ENCODE assay signal across 32 cellular contexts in the genomic region with DNA sequence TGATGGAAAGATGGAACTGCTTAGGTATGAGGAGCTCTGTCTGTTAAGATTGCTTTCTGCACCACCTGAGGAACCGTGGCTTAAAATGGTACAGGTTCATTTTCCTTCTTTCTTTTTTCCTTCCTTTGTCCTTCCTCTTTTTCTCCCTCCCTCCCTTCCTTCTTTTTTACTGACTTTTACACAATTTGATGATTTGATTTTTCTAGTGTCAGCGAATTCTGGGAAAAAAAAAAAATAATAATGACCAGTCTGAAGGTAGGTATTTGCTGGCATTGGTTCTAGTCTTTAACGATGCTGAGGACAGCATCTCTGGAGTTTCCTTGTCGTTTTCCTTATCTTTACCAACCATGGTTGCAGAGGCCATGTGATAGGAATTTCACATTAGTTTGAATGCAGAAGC.
DNase-seq lines count a peak whose midpoint lies in the region; ATAC-seq, FAIRE-seq and TF ChIP-seq lines count a peak whose summit lies in the region.
"Had no signal": no experiment of that assay in that cellular context is flagged by ENCODE, and none has a peak within 500 bp of the region (broad histone marks: within the 10 kb centered on the region; RNA-seq: fewer than 3 reads in every experiment).

No MANE protein-coding gene starts in this region.

- H3K4me3 ChIP-seq in HepG2 (replicated peaks in 1 of 3; ENCODE audit: insufficient read depth in 1 of 3, low read depth in 2 of 3, low read length in 3 of 3) (no peak overlapping the region), right lobe of liver (no peak overlapping the region), A549 (no peak overlapping the region), K562 (no peak overlapping the region)
- H3K4me3 ChIP-seq: BLaER1; BLaER1 treated with 17β-estradiol and CSF1 and Interleukin-3, amounts not matched to agents 10 nM and 100 nM had no signal

- no peak for FAIRE-seq in HepG2 (lab: Jason Lieb, UNC)
- no peak for FAIRE-seq in A549 (lab: Jason Lieb, UNC)
- no peak for FAIRE-seq in K562 (lab: Jason Lieb, UNC)
- FAIRE-seq: A204.1, D721Med had no signal

- in situ Hi-C loops in HepG2 (cut with HindIII; ENCODE audit: extremely low pct_ligation_motif_present, low pct_unique_long_range_greater_than_20kb): no loop called here
- in situ Hi-C loops in K562 (cut with MboI): no loop called here

- CTCF ChIA-PET in HepG2 (lab: Yijun Ruan, JAX; ENCODE audit: low intra/inter-chr PET ratio, low total read pairs) (no interaction called here), A549 (lab: Yijun Ruan, JAX) (no interaction called here), K562 (lab: Yijun Ruan, JAX; ENCODE audit: low intra/inter-chr PET ratio) (no interaction called here)

- TF ChIP-seq RAD21 in HepG2 (CRISPR knock-in tag; IDR thresholded peaks at IDR 0.05) (no peak), A549 (conservative IDR thresholded peaks at IDR 0.05 in 1 of 2, IDR thresholded peaks at IDR 0.05 in 1 of 2) (no peak), K562 (CRISPR knock-in tag; conservative IDR thresholded peaks at IDR 0.05 in 1 of 2, IDR thresholded peaks at IDR 0.05 in 1 of 2) (no peak)

- 14% methylated on average over 4 of the region's 4 CpGs for WGBS in HepG2 (ENCODE audit: low lambda C conversion rate)
- WGBS in right lobe of liver (ENCODE audit: insufficient coverage, low coverage, low lambda C conversion rate, missing lambda C conversion rate): 52% methylated on average over 4 of the region's 4 CpGs
- WGBS in A549 (ENCODE audit: missing lambda C conversion rate): 24% methylated on average over 4 of the region's 4 CpGs
- WGBS in K562 (ENCODE audit: insufficient coverage, low coverage, missing lambda C conversion rate): 9% methylated on average over 4 of the region's 4 CpGs

- H3K27me3 ChIP-seq in HepG2 (ENCODE audit: control insufficient read depth in 1 of 2, insufficient read depth in 2 of 2, low read length in 2 of 2) (no peaks in the 10 kb centered on the region), right lobe of liver (no peaks in the 10 kb centered on the region), K562 (ENCODE audit: control insufficient read depth in 2 of 2, insufficient read depth in 2 of 2, low read length in 2 of 2) (no peaks in the 10 kb centered on the region)
- H3K27me3 ChIP-seq: BE2C; BLaER1; BLaER1 treated with 17β-estradiol and CSF1 and Interleukin-3, amounts not matched to agents 10 nM and 100 nM had no signal

- TF ChIP-seq POLR2A in HepG2 (IDR thresholded peaks at IDR 0.05; ENCODE audit: insufficient read depth in 1 of 2, low read depth in 2 of 2, low read length in 2 of 2): no peak
- TF ChIP-seq POLR2A in right lobe of liver (IDR thresholded peaks at IDR 0.05): no peak
- TF ChIP-seq POLR2A in A549 (IDR thresholded peaks at IDR 0.05; ENCODE audit: low read length): no peak
- TF ChIP-seq POLR2A in K562 (conservative IDR thresholded peaks at IDR 0.05): no peak

- intact Hi-C loops in HepG2 (cut with micrococcal nuclease; ENCODE audit: unreplicated experiment) (no loop called here), right lobe of liver (cut with DNase I) (no loop called here), K562 (cut with micrococcal nuclease) (no loop called here)

- H3K9me3 ChIP-seq in HepG2 (ENCODE audit: low read length) (peaks cover 8% of the 10 kb centered on the region; the same call in 1 of the 2 replicates), right lobe of liver (no peaks in the 10 kb centered on the region), A549 (no peaks in the 10 kb centered on the region), K562 (replicated peaks; ENCODE audit: control insufficient read depth, insufficient read depth, low read depth, low read length) (no peaks in the 10 kb centered on the region)
- H3K9me3 ChIP-seq: BE2C; BLaER1; BLaER1 treated with 17β-estradiol and CSF1 and Interleukin-3, amounts not matched to agents 10 nM and 100 nM; Caco-2 had no signal

- H3K4me2 ChIP-seq in HepG2 (ENCODE audit: low read depth, low read length) (no peak overlapping the region), A549 (no peak overlapping the region), K562 (ENCODE audit: insufficient read depth, low read length) (no peak overlapping the region)
- H3K4me2 ChIP-seq: BLaER1; BLaER1 treated with 17β-estradiol and CSF1 and Interleukin-3, amounts not matched to agents 10 nM and 100 nM had no signal

- DNase-seq in HepG2 (ENCODE audit: low spot score) (no peak), right lobe of liver (no peak), A549 (ENCODE audit: low read depth in 1 of 2, low spot score in 1 of 2) (no peak), K562 (ENCODE audit: extremely low read depth in 1 of 4, low spot score in 3 of 4) (no peak), nucleus accumbens (lab: John Stamatoyannopoulos, UW) (no peak)
- DNase-seq: 8988T; ACHN; AML-193; BE2C; C1 segment of cervical spinal cord; Caco-2; Calu3; CD4-positive, alpha-beta memory T cell; CD4-positive, alpha-beta T cell; CD4-positive, CD25-positive, alpha-beta regulatory T cell; CD8-positive, alpha-beta memory T cell; CD8-positive, alpha-beta T cell; COR-L47; DMS 273 treated with DMSO at 0.1 percent for 48 hours; DMS153; DMS53; DMS79; DMS79 treated with DMSO at 0.1 percent for 48 hours; DND-41; EL had no signal

- no peak for ATAC-seq in HepG2
- no peak for ATAC-seq in right lobe of liver
- no peak for ATAC-seq in A549
- no peak for ATAC-seq in K562
- ATAC-seq in HG02870 (IDR thresholded peaks at IDR 0.05; ENCODE audit: unreplicated experiment): no peak
- ATAC-seq: CD8-positive, alpha-beta T cell had no signal

- no peaks in the 10 kb centered on the region for H3K4me1 ChIP-seq in HepG2 (ENCODE audit: insufficient read depth, low read length)
- H3K4me1 ChIP-seq in right lobe of liver: no peaks in the 10 kb centered on the region
- H3K4me1 ChIP-seq in A549: peaks cover 14% of the 10 kb centered on the region
- H3K4me1 ChIP-seq in K562 (replicated peaks in 1 of 2; ENCODE audit: control insufficient read depth in 2 of 2, insufficient read depth in 2 of 2, low read length in 2 of 2): no peaks in the 10 kb centered on the region
- H3K4me1 ChIP-seq: BE2C; BLaER1; BLaER1 treated with 17β-estradiol and CSF1 and Interleukin-3, amounts not matched to agents 10 nM and 100 nM; Caco-2 had no signal

- no peak for TF ChIP-seq EP300 in HepG2 (IDR thresholded peaks at IDR 0.05; ENCODE audit: low read depth in 2 of 2, low read length in 2 of 2)
- no peak for TF ChIP-seq EP300 in HepG2 (CRISPR knock-in tag; IDR thresholded peaks at IDR 0.05; ENCODE audit: borderline replicate concordance)
- TF ChIP-seq EP300 in A549 (IDR thresholded peaks at IDR 0.05): no peak
- no peak for TF ChIP-seq EP300 in K562 (IDR thresholded peaks at IDR 0.05; ENCODE audit: low read length)

- H3K9ac ChIP-seq in HepG2 (ENCODE audit: insufficient read depth, low read depth, low read length) (no peak overlapping the region), K562 (ENCODE audit: insufficient read depth in 1 of 2, low read depth in 2 of 2, low read length in 2 of 2) (no peak overlapping the region)
- H3K9ac ChIP-seq: BLaER1; BLaER1 treated with 17β-estradiol and CSF1 and Interleukin-3, amounts not matched to agents 10 nM and 100 nM had no signal

- H4K20me1 ChIP-seq in HepG2 (ENCODE audit: insufficient read depth, low read length) (no peaks in the 10 kb centered on the region), K562 (replicated peaks; ENCODE audit: control insufficient read depth, insufficient read depth, low read length) (no peaks in the 10 kb centered on the region)
- H4K20me1 ChIP-seq: BLaER1; BLaER1 treated with 17β-estradiol and CSF1 and Interleukin-3, amounts not matched to agents 10 nM and 100 nM had no signal

- no peaks in the 10 kb centered on the region for H3K9me1 ChIP-seq in K562 (ENCODE audit: control insufficient read depth, insufficient read depth, low read length)

- TF ChIP-seq CTCF in HepG2 (CRISPR knock-in tag; IDR thresholded peaks at IDR 0.05) (no peak), right lobe of liver (IDR thresholded peaks at IDR 0.05) (no peak), A549 (IDR thresholded peaks at IDR 0.05) (no peak), K562 (IDR thresholded peaks at IDR 0.05 in 2 of 3, conservative IDR thresholded peaks at IDR 0.05 in 1 of 3; ENCODE audit: insufficient read depth in 2 of 3, low read depth in 1 of 3, low read length in 3 of 3) (no peak)

- no peaks in the 10 kb centered on the region for H3K79me2 ChIP-seq in HepG2 (ENCODE audit: insufficient read depth, low read length)
- no peaks in the 10 kb centered on the region for H3K79me2 ChIP-seq in K562 (ENCODE audit: control insufficient read depth, insufficient read depth, low read length)

- H2AFZ ChIP-seq in HepG2 (ENCODE audit: low read length) (no peak overlapping the region), K562 (ENCODE audit: low read depth, low read length) (no peak overlapping the region)

- BruUV-seq in HepG2 (replicated peaks; lab: Mats Ljungman, UMichigan) (no TSS peak), K562 (replicated peaks; lab: Mats Ljungman, UMichigan) (no TSS peak)

- H3K27ac ChIP-seq in HepG2 (ENCODE audit: extremely low read length, insufficient read depth, low read length): no peak overlapping the region
- no peak overlapping the region for H3K27ac ChIP-seq in right lobe of liver
- H3K27ac ChIP-seq in A549: no peak overlapping the region
- H3K27ac ChIP-seq in K562 (ENCODE audit: extremely low read depth, low read depth, low read length): no peak overlapping the region
- H3K27ac ChIP-seq: 22Rv1; BLaER1; BLaER1 treated with 17β-estradiol and CSF1 and Interleukin-3, amounts not matched to agents 10 nM and 100 nM; C4-2B had no signal

- H3K36me3 ChIP-seq in HepG2 (replicated peaks in 1 of 2; ENCODE audit: control insufficient read depth in 1 of 2, insufficient read depth in 2 of 2, low read length in 2 of 2) (no peaks in the 10 kb centered on the region), right lobe of liver (no peaks in the 10 kb centered on the region), K562 (ENCODE audit: control insufficient read depth, insufficient read depth, low read length) (no peaks in the 10 kb centered on the region)
- H3K36me3 ChIP-seq: BE2C; BLaER1; BLaER1 treated with 17β-estradiol and CSF1 and Interleukin-3, amounts not matched to agents 10 nM and 100 nM had no signal

- POLR2A ChIA-PET in HepG2 (lab: Yijun Ruan, JAX): no interaction called here
- POLR2A ChIA-PET in A549 (lab: Yijun Ruan, JAX): no interaction called here
- POLR2A ChIA-PET in K562 (lab: Yijun Ruan, JAX): interaction anchor here (1.0 kb wide), 1 partner anchor 8 kb away, joined by 3 read pairs; no protein-coding TSS in a partner anchor

TF ChIP-seq in HepG2, 621 proteins besides CTCF, POLR2A, EP300 and RAD21 (continues in another document):
- peak; percentile 25 to 42; a peak in 2 of 4 replicates for TF ChIP-seq MAFK (conservative IDR thresholded peaks at IDR 0.05 in 1 of 2, IDR thresholded peaks at IDR 0.05 in 1 of 2; ENCODE audit: low read length in 2 of 2)
- TF ChIP-seq ZNF614 (CRISPR knock-in tag; IDR thresholded peaks at IDR 0.05; ENCODE audit: borderline replicate concordance): no peak

TF ChIP-seq in A549, 52 proteins besides CTCF, POLR2A, EP300 and RAD21 (continues in another document):
- peak; percentile 56 for TF ChIP-seq MAFK (IDR thresholded peaks at IDR 0.05; ENCODE audit: partially characterized antibody)
- TF ChIP-seq CHD2 (IDR thresholded peaks at IDR 0.05; ENCODE audit: low read length, partially characterized antibody): no peak

TF ChIP-seq in K562, 482 proteins besides CTCF, POLR2A, EP300 and RAD21 (continues in another document):
- TF ChIP-seq C11orf30 (IDR thresholded peaks at IDR 0.05; ENCODE audit: low read depth): peak; percentile 56; the same call in 1 of the 2 replicates
- no peak for TF ChIP-seq ATF1 (CRISPR knock-in tag; IDR thresholded peaks at IDR 0.05)
- TF ChIP-seq ATF1 (tag; IDR thresholded peaks at IDR 0.05): no peak
